8 cellular contexts compared by ENCODE assay signal in the genomic region with DNA sequence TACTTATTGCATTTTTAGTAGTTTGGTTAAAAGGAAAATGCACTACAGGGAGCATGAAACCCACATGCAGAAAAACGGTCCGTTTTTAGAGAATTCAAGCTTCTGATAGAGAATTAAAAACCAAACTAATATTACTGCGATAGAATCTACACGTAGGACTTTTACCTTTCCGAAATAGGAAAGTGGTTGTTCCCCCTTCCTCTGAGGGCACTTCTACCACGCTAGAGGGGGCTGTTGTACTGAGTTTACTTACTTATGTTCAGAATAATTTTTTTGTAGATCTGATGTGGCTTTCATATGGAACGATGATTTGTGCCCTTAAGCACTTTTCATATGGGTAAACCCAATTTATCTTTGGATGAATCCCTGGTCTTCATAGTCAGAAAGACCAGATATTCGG.
DNase-seq lines count a peak whose midpoint lies in the region; ATAC-seq and TF ChIP-seq lines count a peak whose summit lies in the region.

No MANE protein-coding gene starts in this region.

- peaks cover 7 to 16% (median 10%) of the 10 kb centered on the region in 5 donors for H3K27me3 Mint-ChIP-seq in naive thymus-derived CD8-positive, alpha-beta T cell

- peaks cover 0 to 2% (median 0%) of the 10 kb centered on the region in 9 donors for H3K9me3 Mint-ChIP-seq in naive thymus-derived CD8-positive, alpha-beta T cell

- DNase-seq in AG08396 (ENCODE audit: low spot score), result peak; percentile 27
- DNase-seq in NCI-H2107 (lab: John Stamatoyannopoulos, UW), result peak; percentile 67
- peak; percentile 13 to 77 (median 50) for DNase-seq in naive thymus-derived CD8-positive, alpha-beta T cell
- DNase-seq in vagina (ENCODE audit: extremely low spot score in 2 of 2), result no peak

- H3K4me3 Mint-ChIP-seq in naive thymus-derived CD8-positive, alpha-beta T cell, result no peak overlapping the region

- H3K27me3 ChIP-seq in endocrine pancreas (ENCODE audit: control insufficient read depth, insufficient read depth, low read length), result no peaks in the 10 kb centered on the region
- H3K27me3 ChIP-seq in vagina, result no peaks in the 10 kb centered on the region

- H3K27ac Mint-ChIP-seq in naive thymus-derived CD8-positive, alpha-beta T cell, result peak overlapping the region in 2 of 10 donors; percentile 27 to 41

- TF ChIP-seq CTCF in WI38 (IDR thresholded peaks at IDR 0.05; ENCODE audit: low read depth, low read length), result peak; percentile 55
- peak in 2 of 3 experiments; percentile 35 to 81 for TF ChIP-seq CTCF in vagina (IDR thresholded peaks at IDR 0.05)

- H3K27ac ChIP-seq in vagina, result no peak overlapping the region

- TF ChIP-seq POLR2A in vagina (IDR thresholded peaks at IDR 0.05), result no peak

- no peaks in the 10 kb centered on the region for H3K9me3 ChIP-seq in endocrine pancreas (ENCODE audit: control insufficient read depth, low read length)
- H3K9me3 ChIP-seq in vagina, result no peaks in the 10 kb centered on the region

- no peaks in the 10 kb centered on the region for H3K36me3 Mint-ChIP-seq in naive thymus-derived CD8-positive, alpha-beta T cell

- intact Hi-C loops in vagina (cut with DNase I), result loop anchor here (10.0 kb wide), 1 partner anchor 221 kb away; no protein-coding TSS in a partner anchor

- ATAC-seq in GM18867 (IDR thresholded peaks at IDR 0.05; ENCODE audit: unreplicated experiment) (peak; percentile 37), HG03457 (IDR thresholded peaks at IDR 0.05; ENCODE audit: unreplicated experiment) (no peak)
- ATAC-seq in naive thymus-derived CD8-positive, alpha-beta T cell, result peak; percentile 62 to 68

- POLR2A ChIA-PET in naive thymus-derived CD8-positive, alpha-beta T cell (lab: Charles Lee), result no interaction called here

- H3K4me3 ChIP-seq in WI38 (ENCODE audit: low read depth, low read length) (no peak overlapping the region), endocrine pancreas (ENCODE audit: control insufficient read depth, insufficient read depth, low read length) (peak overlapping the region; percentile 53), vagina (no peak overlapping the region)

- H3K4me1 ChIP-seq in endocrine pancreas (ENCODE audit: control insufficient read depth, insufficient read depth, low read length) (no peaks in the 10 kb centered on the region), vagina (no peaks in the 10 kb centered on the region)

- peaks cover 0 to 3% (median 1%) of the 10 kb centered on the region in 4 donors for H3K4me1 Mint-ChIP-seq in naive thymus-derived CD8-positive, alpha-beta T cell

- no peak overlapping the region for H3K9ac ChIP-seq in endocrine pancreas (ENCODE audit: control insufficient read depth, insufficient read depth, low read length)

- no peaks in the 10 kb centered on the region for H3K36me3 ChIP-seq in endocrine pancreas (ENCODE audit: control insufficient read depth, insufficient read depth, low read length)
- no peaks in the 10 kb centered on the region for H3K36me3 ChIP-seq in vagina

Comparison
In these comparisons a context has a peak if more than half of its experiments do, and no peak if none do; other contexts are left out.
1. DNase-seq: peak in AG08396 (single experiment), NCI-H2107 (single experiment) and naive thymus-derived CD8-positive, alpha-beta T cell (10 of 10); none in vagina (0 of 2).